ENCODE assay signal across 26 cellular contexts in the genomic region with DNA sequence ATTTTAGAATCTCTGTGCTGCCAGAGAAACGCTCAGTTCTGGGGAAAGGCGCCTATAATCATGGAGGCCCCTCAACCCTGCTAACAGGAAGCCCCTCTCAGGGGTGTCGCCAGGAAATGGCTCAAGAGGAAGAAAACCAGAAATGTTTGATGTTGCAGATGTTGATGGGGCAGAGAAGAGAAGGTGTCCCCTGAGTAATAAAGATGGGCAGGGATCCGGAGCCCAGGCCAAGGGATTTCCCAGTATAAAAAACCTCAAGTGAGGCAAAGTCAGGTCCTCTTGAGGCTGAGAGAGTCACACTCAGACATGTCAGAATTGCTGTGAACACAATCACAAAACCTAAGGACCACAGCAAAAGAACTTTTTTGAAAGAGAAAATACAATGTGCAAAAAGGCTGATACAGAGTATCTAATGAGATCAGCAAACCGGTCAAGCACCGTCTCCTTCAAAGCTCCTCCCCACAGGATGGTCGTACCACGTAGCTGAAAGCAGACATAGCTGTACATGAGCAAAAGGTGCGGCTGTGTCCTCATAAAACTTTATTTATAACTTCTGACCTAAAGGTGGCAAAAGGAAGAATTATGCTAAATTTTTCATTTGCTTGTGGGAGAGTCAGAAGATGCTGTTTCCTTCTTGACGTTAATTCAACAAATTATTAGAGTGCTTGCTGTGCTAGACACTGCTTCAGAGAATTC. TPM values are rescaled to one million over a fixed set of nuclear protein-coding genes. Genes with fewer than 3 reads are reported as not detected.
"Had no signal": no experiment of that assay in that cellular context is flagged by ENCODE, and none has a peak within 500 bp of the region (broad histone marks: within the 10 kb centered on the region; RNA-seq: fewer than 3 reads in every experiment).

No MANE protein-coding gene starts in this region.

- H3K4me1 ChIP-seq: adrenal gland, breast epithelium, left lung, parathyroid adenoma, sigmoid colon, upper lobe of right lung had no signal

- ATAC-seq: left lung; naive thymus-derived CD4-positive, alpha-beta T cell had no signal

- H3K79me2 ChIP-seq: parathyroid adenoma had no signal

- H3K27ac Mint-ChIP-seq: naive thymus-derived CD4-positive, alpha-beta T cell had no signal

- H3K9me3 Mint-ChIP-seq: activated T-cell treated with anti-CD3 and anti-CD28 coated beads, Interleukin-2, amount 50 U/mL, for 4 hours; naive thymus-derived CD4-positive, alpha-beta T cell had no signal

- H2AFZ ChIP-seq: parathyroid adenoma had no signal

- H3K4me3 ChIP-seq: adrenal gland, breast epithelium, left lung, sigmoid colon, upper lobe of right lung had no signal

- H3K9ac ChIP-seq: parathyroid adenoma had no signal

- H3K4me3 Mint-ChIP-seq: activated T-cell treated with anti-CD3 and anti-CD28 coated beads, Interleukin-2, amount 50 U/mL, for 4 hours; naive thymus-derived CD4-positive, alpha-beta T cell had no signal

- DNase-seq: activated CD4-positive, alpha-beta T cell treated with anti-CD3 and anti-CD28 coated beads for 48 hours; activated CD4-positive, CD25-positive, alpha-beta regulatory T cell; activated CD8-positive, alpha-beta memory T cell treated with anti-CD3 and anti-CD28 coated beads, Interleukin-2, amount 50 U/mL, for 4 hours; activated effector memory CD4-positive, alpha-beta T cell treated with anti-CD3 and anti-CD28 coated beads, Interleukin-2, amount 50 U/mL, for 16 hours; activated naive CD4-positive, alpha-beta T cell treated with anti-CD3 and anti-CD28 coated beads, Interleukin-2, amount 50 U/mL, for 16 hours; activated T-cell treated with anti-CD3 and anti-CD28 coated beads, Interleukin-2, amount 50 U/mL, for 4 hours; adrenal gland; effector CD4-positive, alpha-beta T cell; hypothalamus; kidney; left lung; naive thymus-derived CD4-positive, alpha-beta T cell; sigmoid colon; stimulated activated CD8-positive, alpha-beta memory T cell treated with anti-CD3 and anti-CD28 coated beads, Interleukin-4, amount 100 ng/mL, for 48 hours; stimulated activated naive CD4-positive, alpha-beta T cell; T1000; upper lobe of right lung had no signal

- H3K27ac ChIP-seq: adrenal gland, breast epithelium, left lung, parathyroid adenoma, sigmoid colon, upper lobe of right lung had no signal

- H3K36me3 ChIP-seq: adrenal gland, breast epithelium, left lung, sigmoid colon, upper lobe of right lung had no signal

- H3K9me3 ChIP-seq: adrenal gland, breast epithelium, left lung, sigmoid colon, upper lobe of right lung had no signal

- H3K27me3 ChIP-seq: breast epithelium, left lung, upper lobe of right lung had no signal

- H3K36me3 Mint-ChIP-seq: naive thymus-derived CD4-positive, alpha-beta T cell had no signal

RNA-seq across cellular contexts. Expression of a gene that starts 12.2 kb away (rescaled TPM):
- total RNA-seq: activated T-cell treated with anti-CD3 and anti-CD28 coated beads, Interleukin-2, amount 50 U/mL, for 4 hours; naive thymus-derived CD4-positive, alpha-beta T cell had no signal
- polyA plus RNA-seq: naive thymus-derived CD4-positive, alpha-beta T cell had no signal

RNA-seq across cellular contexts. Expression of a gene that starts 16.8 kb away (rescaled TPM):
- total RNA-seq: adrenal gland, lung microvascular endothelial cell had no signal

RNA-seq across cellular contexts. Expression of a gene that starts 43.9 kb away (rescaled TPM):
- total RNA-seq: activated T-cell treated with anti-CD3 and anti-CD28 coated beads, Interleukin-2, amount 50 U/mL, for 4 hours; adrenal gland; astrocyte; breast epithelium; cerebellum; frontal cortex; kidney; left lung; lung microvascular endothelial cell; mucosa of gallbladder; naive thymus-derived CD4-positive, alpha-beta T cell; sigmoid colon; upper lobe of right lung had no signal
- polyA plus RNA-seq: adrenal gland; esophagus; naive thymus-derived CD4-positive, alpha-beta T cell; sigmoid colon; thymus had no signal
